ENCODE assay signal across 8 cellular contexts in genomic region chr17:28720247-28720996, GRCh38. TPM values are rescaled to one million over a fixed set of nuclear protein-coding genes. Genes with fewer than 3 reads are reported as not detected.
DNase-seq lines count a peak whose midpoint lies in the region; ATAC-seq and TF ChIP-seq lines count a peak whose summit lies in the region.

No MANE protein-coding gene starts in this region.

- no peak for TF ChIP-seq CTCF in left lung (IDR thresholded peaks at IDR 0.05)
- TF ChIP-seq CTCF in suprapubic skin (IDR thresholded peaks at IDR 0.05) = no peak

- in situ Hi-C loops in KBM-7 (cut with MboI; ENCODE audit: low pct_unique_long_range_greater_than_20kb, low sequenced_read_pairs) = no loop called here

- H4K20me1 ChIP-seq in BLaER1 treated with 17β-estradiol and CSF1 and Interleukin-3, amounts not matched to agents 10 nM and 100 nM = peaks cover 44 to 71% (median 63%) of the 10 kb centered on the region in 11 experiments

- TF ChIP-seq EP300 in suprapubic skin (IDR thresholded peaks at IDR 0.05) = no peak

- intact Hi-C loops in left lung (cut with DNase I) = no loop called here

- H3K36me3 ChIP-seq in BLaER1 treated with 17β-estradiol and CSF1 and Interleukin-3, amounts not matched to agents 10 nM and 100 nM = peaks cover 45 to 55% (median 52%) of the 10 kb centered on the region in 11 experiments
- H3K36me3 ChIP-seq in adipocyte (ENCODE audit: control insufficient read depth, insufficient read depth, low read length, severe bottlenecking) (peaks cover 40% of the 10 kb centered on the region), left lung (peaks cover 0 to 46% of the 10 kb centered on the region in 2 donors), suprapubic skin (peaks cover 39% of the 10 kb centered on the region)

- no peaks in the 10 kb centered on the region for H3K9me3 ChIP-seq in BLaER1 treated with 17β-estradiol and CSF1 and Interleukin-3, amounts not matched to agents 10 nM and 100 nM (replicated peaks in 1 of 11)
- H3K9me3 ChIP-seq in adipocyte (ENCODE audit: control insufficient read depth, low read length) = no peaks in the 10 kb centered on the region
- no peaks in the 10 kb centered on the region for H3K9me3 ChIP-seq in left lung
- H3K9me3 ChIP-seq in suprapubic skin = no peaks in the 10 kb centered on the region

- H3K27ac ChIP-seq in BLaER1 treated with 17β-estradiol and CSF1 and Interleukin-3, amounts not matched to agents 10 nM and 100 nM = peak overlapping the region; percentile 86 to 99 (median 96)
- peak overlapping the region; percentile 79 to 86 for H3K27ac ChIP-seq in left lung
- H3K27ac ChIP-seq in suprapubic skin = peak overlapping the region; percentile 94

- H3K27me3 ChIP-seq in BLaER1 treated with 17β-estradiol and CSF1 and Interleukin-3, amounts not matched to agents 10 nM and 100 nM = no peaks in the 10 kb centered on the region
- H3K27me3 ChIP-seq in adipocyte (replicated peaks; ENCODE audit: control insufficient read depth, insufficient read depth, low read length) (no peaks in the 10 kb centered on the region), left lung (peaks cover 0 to 19% of the 10 kb centered on the region in 2 donors), suprapubic skin (no peaks in the 10 kb centered on the region)

- no peak for TF ChIP-seq POLR2A in suprapubic skin (IDR thresholded peaks at IDR 0.05)

- peaks cover 67 to 72% (median 71%) of the 10 kb centered on the region in 10 experiments for H3K4me1 ChIP-seq in BLaER1 treated with 17β-estradiol and CSF1 and Interleukin-3, amounts not matched to agents 10 nM and 100 nM
- H3K4me1 ChIP-seq in adipocyte (ENCODE audit: control insufficient read depth, insufficient read depth, low read length) = peaks cover 60% of the 10 kb centered on the region
- H3K4me1 ChIP-seq in left lung = peaks cover 42 to 91% of the 10 kb centered on the region in 2 donors
- peaks cover 89% of the 10 kb centered on the region for H3K4me1 ChIP-seq in suprapubic skin

- peak overlapping the region; percentile 71 to 97 (median 86) for H3K4me3 ChIP-seq in BLaER1 treated with 17β-estradiol and CSF1 and Interleukin-3, amounts not matched to agents 10 nM and 100 nM
- H3K4me3 ChIP-seq in adipocyte (ENCODE audit: low read length) (peak overlapping the region; percentile 89), left lung (peak overlapping the region; percentile 96 to 98), suprapubic skin (peak overlapping the region; percentile 92)

- no peak for ATAC-seq in left lung
- ATAC-seq in GM21737 (IDR thresholded peaks at IDR 0.05; ENCODE audit: unreplicated experiment) = no peak

- DNase-seq in KBM-7 = peak; percentile 48
- DNase-seq in adipocyte (ENCODE audit: low read depth) = no peak
- DNase-seq in left lung = no peak
- DNase-seq in suprapubic skin (ENCODE audit: low spot score in 2 of 2) = no peak
- no peak for DNase-seq in amniotic stem cell (lab: John Stamatoyannopoulos, UW)
- DNase-seq in EL = no peak

- WGBS in suprapubic skin = 3% methylated on average over 27 of the region's 30 CpGs

- peak overlapping the region; percentile 90 to 100 (median 100) for H3K4me2 ChIP-seq in BLaER1 treated with 17β-estradiol and CSF1 and Interleukin-3, amounts not matched to agents 10 nM and 100 nM

- peak overlapping the region; percentile 83 to 99 (median 96) for H3K9ac ChIP-seq in BLaER1 treated with 17β-estradiol and CSF1 and Interleukin-3, amounts not matched to agents 10 nM and 100 nM
- peak overlapping the region; percentile 91 for H3K9ac ChIP-seq in adipocyte (ENCODE audit: low read length)

RNA-seq across cellular contexts. Expression of gene RPL23A, which starts 0.6 kb away (rescaled TPM):
- 1,000 to 10,000 TPM; 1,170 to 1,265 TPM for total RNA-seq in left lung
- total RNA-seq in suprapubic skin = 100 to 1,000 TPM; 528 to 947 (median 789) TPM

RNA-seq across cellular contexts. Expression of gene RAB34, which starts 2.8 kb away (rescaled TPM):
- 10 to 100 TPM; 79.4 to 79.5 TPM for total RNA-seq in left lung
- total RNA-seq in suprapubic skin = 10 to 100 TPM; 60.7 to 96.1 (median 77.6) TPM

RNA-seq across cellular contexts. Expression of gene TLCD1, which starts 5.6 kb away (rescaled TPM):
- 10 to 100 TPM; 18.4 to 20.7 TPM for total RNA-seq in left lung
- total RNA-seq in suprapubic skin = 10 to 100 TPM in 3 of 4 donors, 1 to 10 TPM in 1; 6.9 to 25.0 (median 17.0) TPM

RNA-seq across cellular contexts. Expression of gene NEK8, which starts 8.2 kb away (rescaled TPM):
- 1 to 10 TPM; 5.6 to 7.5 TPM for total RNA-seq in left lung
- total RNA-seq in suprapubic skin = 1 to 10 TPM; 1.9 to 8.1 (median 6.0) TPM

RNA-seq across cellular contexts. Expression of gene PROCA1, which starts 8.7 kb away (rescaled TPM):
- total RNA-seq in left lung = 1 to 10 TPM; 1.9 to 2.0 TPM
- 1 to 10 TPM in 1 of 4 donors, under 1 TPM in 1, not detected in 2; 0.36 to 6.2 TPM for total RNA-seq in suprapubic skin
